ENCODE assay signal across 9 cellular contexts in the genomic region with DNA sequence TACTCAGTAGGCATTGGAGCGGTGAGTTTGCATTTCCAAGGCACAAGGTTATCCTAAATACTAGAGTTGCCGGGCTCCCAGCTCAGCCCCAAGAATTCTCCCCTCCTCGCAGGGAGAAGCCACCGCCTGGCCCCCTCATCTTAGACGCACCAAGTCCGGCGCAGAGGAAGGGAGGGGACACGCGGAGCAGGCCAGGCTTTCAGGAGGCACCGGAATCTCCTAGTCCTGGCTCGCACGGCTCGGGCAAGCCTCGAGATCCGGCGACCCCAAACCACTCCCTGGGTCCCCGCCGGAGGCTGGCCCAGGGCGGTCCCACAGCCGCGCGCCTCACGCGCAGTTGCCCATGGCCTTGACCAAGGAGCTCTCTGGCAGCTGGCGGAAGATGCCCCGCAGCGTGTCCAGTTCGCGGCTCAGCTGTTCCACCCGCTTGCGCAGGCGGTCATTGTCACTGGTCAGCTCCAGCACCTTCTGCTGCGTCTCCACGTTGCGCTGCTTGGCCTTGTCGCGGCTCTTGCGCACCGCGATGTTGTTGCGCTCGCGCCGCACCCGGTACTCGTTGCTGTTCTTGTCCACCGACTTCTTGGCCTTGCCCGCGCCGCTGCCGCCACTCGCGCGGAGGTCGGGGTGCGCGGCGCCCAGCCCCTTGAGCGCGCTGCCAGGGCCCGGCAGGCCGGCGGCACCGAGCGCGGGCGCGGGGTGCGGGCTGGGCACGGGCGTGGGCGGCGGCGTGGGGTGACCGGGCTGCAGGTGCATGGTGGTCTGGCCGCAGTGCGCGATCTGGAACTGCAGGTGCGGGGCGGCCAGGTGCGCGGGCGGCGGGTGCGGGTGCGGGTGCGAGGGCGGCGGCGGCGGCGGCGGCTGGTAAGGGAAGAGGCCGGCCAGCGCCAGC. TPM values are rescaled to one million over a fixed set of nuclear protein-coding genes. Genes with fewer than 3 reads are reported as not detected.
DNase-seq lines count a peak whose midpoint lies in the region; ATAC-seq and TF ChIP-seq lines count a peak whose summit lies in the region.
"Had no signal": no experiment of that assay in that cellular context is flagged by ENCODE, and none has a peak within 500 bp of the region (broad histone marks: within the 10 kb centered on the region; RNA-seq: fewer than 3 reads in every experiment).

No MANE protein-coding gene starts in this region.

- no peak overlapping the region for H3K4me2 ChIP-seq in osteoblast (ENCODE audit: insufficient read depth, low read length)

- no peaks in the 10 kb centered on the region for H4K20me1 ChIP-seq in osteoblast (ENCODE audit: insufficient read depth, low read length)

- H3K9me3 ChIP-seq in osteoblast (ENCODE audit: low read depth, low read length), result no peaks in the 10 kb centered on the region

- no peaks in the 10 kb centered on the region for H3K36me3 ChIP-seq in osteoblast (ENCODE audit: insufficient read depth, low read length)

- DNase-seq in CD14-positive monocyte (ENCODE audit: low spot score) (no peak), LNCaP clone FGC (ENCODE audit: low read depth) (no peak), glutamatergic neuron (peak; percentile 52), osteoblast (ENCODE audit: insufficient read length, low spot score, missing footprints) (peak; percentile 78), A172 (ENCODE audit: low spot score) (no peak)
- DNase-seq in NK-92 treated with Interleukin-12 subunit alpha and Interleukin-12 subunit beta, amount 100 ng/mL, for 24 hours (lab: John Stamatoyannopoulos, UW), result no peak
- DNase-seq: NCI-H446 had no signal

- H3K79me2 ChIP-seq in osteoblast (ENCODE audit: insufficient read depth, low read length), result no peaks in the 10 kb centered on the region

- H3K27me3 Mint-ChIP-seq in CD14-positive monocyte (ENCODE audit: low read depth in 3 of 3) (peaks cover 0 to 2% (median 1%) of the 10 kb centered on the region in 3 donors), glutamatergic neuron (ENCODE audit: unreplicated experiment) (peaks cover 19% of the 10 kb centered on the region)

- H2AFZ ChIP-seq in osteoblast (ENCODE audit: low read length), result no peak overlapping the region

- peaks cover 64% of the 10 kb centered on the region for H3K4me1 Mint-ChIP-seq in CD14-positive monocyte
- H3K4me1 Mint-ChIP-seq in glutamatergic neuron (ENCODE audit: low read depth, unreplicated experiment), result peaks cover 6% of the 10 kb centered on the region

- peaks cover 4% of the 10 kb centered on the region for H3K4me1 ChIP-seq in osteoblast (ENCODE audit: insufficient read depth, low read length)

- H3K9me3 Mint-ChIP-seq in CD14-positive monocyte (no peaks in the 10 kb centered on the region), glutamatergic neuron (ENCODE audit: unreplicated experiment) (peaks cover 4% of the 10 kb centered on the region)

- intact Hi-C loops in CD14-positive monocyte (cut with micrococcal nuclease), result loop anchor here (5.0 to 10.0 kb wide), 5 partner anchors 39 to 126 kb away; a partner anchor contains a TSS

- no peak overlapping the region for H3K27ac ChIP-seq in osteoblast (ENCODE audit: low read depth, low read length)

- TF ChIP-seq CTCF in CD14-positive monocyte (IDR thresholded peaks at IDR 0.05) (no peak), LNCaP clone FGC (IDR thresholded peaks at IDR 0.05; ENCODE audit: control insufficient read depth, extremely low read depth, insufficient read depth) (no peak), glutamatergic neuron (IDR thresholded peaks at IDR 0.05; ENCODE audit: partially characterized antibody, unreplicated experiment) (no peak), osteoblast (IDR thresholded peaks at IDR 0.05; ENCODE audit: extremely low read depth, low read depth, low read length) (no peak)

- H3K4me3 Mint-ChIP-seq in CD14-positive monocyte (peak overlapping the region; percentile 89 to 95), glutamatergic neuron (ENCODE audit: unreplicated experiment) (peak overlapping the region; percentile 59)

- peaks cover 59% of the 10 kb centered on the region for H3K27me3 ChIP-seq in osteoblast (ENCODE audit: insufficient read depth, low read length)

- H3K27ac Mint-ChIP-seq in CD14-positive monocyte (peak overlapping the region; percentile 86 to 97 (median 91)), glutamatergic neuron (ENCODE audit: unreplicated experiment) (no peak overlapping the region)

- ATAC-seq in HG03108 (IDR thresholded peaks at IDR 0.05; ENCODE audit: unreplicated experiment) (no peak), HG02571 (IDR thresholded peaks at IDR 0.05; ENCODE audit: unreplicated experiment) (no peak)

- H3K4me3 ChIP-seq in LNCaP clone FGC (ENCODE audit: low read depth, low read length) (peak overlapping the region; percentile 76), osteoblast (ENCODE audit: insufficient read depth, low read length) (peak overlapping the region; percentile 25)

- H3K36me3 Mint-ChIP-seq in CD14-positive monocyte, result peaks cover 9 to 24% of the 10 kb centered on the region in 2 donors
- H3K36me3 Mint-ChIP-seq in glutamatergic neuron (ENCODE audit: unreplicated experiment), result no peaks in the 10 kb centered on the region

RNA-seq across cellular contexts. Expression of a gene that starts 1.1 kb away (rescaled TPM):
- 10 to 100 TPM; 17.9 to 47.5 TPM for polyA plus RNA-seq in CD14-positive monocyte
- total RNA-seq in glutamatergic neuron (ENCODE audit: unreplicated experiment), result 0.66 TPM
- 3.6 and 5.0 TPM in 2 replicates for total RNA-seq in osteoblast
- total RNA-seq in A172 (2014; rRNA removed; shearing (Covaris generic)), result 3.9 and 4.3 TPM in 2 replicates

Comparison
In these comparisons a context has a peak if more than half of its experiments do, and no peak if none do; other contexts are left out.
1. DNase-seq: peak in glutamatergic neuron (single experiment) and osteoblast (single experiment); none in CD14-positive monocyte (single experiment), LNCaP clone FGC (single experiment), NK-92 treated with Interleukin-12 subunit alpha and Interleukin-12 subunit beta, amount 100 ng/mL, for 24 hours (single experiment) and A172 (single experiment).